In the genomic region with DNA sequence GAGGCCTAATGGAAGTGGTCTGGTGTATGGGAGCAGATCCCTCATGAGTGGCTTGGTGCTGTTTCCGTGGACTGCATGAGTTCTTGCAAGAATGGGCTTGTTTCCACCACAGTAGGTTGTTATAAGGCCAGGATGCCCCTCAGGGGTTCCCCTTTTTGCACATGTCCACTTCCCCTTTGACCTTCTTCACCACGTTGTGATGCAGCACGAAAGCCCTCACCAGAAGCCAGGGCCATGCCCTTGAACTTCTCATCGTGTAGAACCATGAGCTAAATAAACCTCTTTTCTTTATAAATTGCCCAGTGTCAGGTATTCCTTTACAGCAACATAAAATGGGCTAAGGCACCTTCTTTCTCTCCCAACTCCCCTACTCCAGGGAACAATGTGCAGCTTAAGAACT, we compare ENCODE assay signal across 21 cellular contexts.
"Had no signal": no experiment of that assay in that cellular context is flagged by ENCODE, and none has a peak within 500 bp of the region (broad histone marks: within the 10 kb centered on the region; RNA-seq: fewer than 3 reads in every experiment).

No MANE protein-coding gene starts in this region.

- DNase-seq: activated CD4-positive, alpha-beta memory T cell treated with anti-CD3 and anti-CD28 coated beads, Interleukin-2, amount 10 ng/mL, durations not matched to agents 7 days and 5 days; activated CD4-positive, alpha-beta T cell treated with anti-CD3 and anti-CD28 coated beads, Interleukin-2, amount 10 ng/mL, durations not matched to agents 24 days and 14 days; activated CD4-positive, CD25-positive, alpha-beta regulatory T cell; activated effector memory CD4-positive, alpha-beta T cell treated with anti-CD3 and anti-CD28 coated beads, Interleukin-2, amount 50 U/mL, for 16 hours; activated naive CD4-positive, alpha-beta T cell treated with anti-CD3 and anti-CD28 coated beads, Interleukin-2, amount 10 ng/mL, durations not matched to agents 7 days and 5 days; activated naive CD8-positive, alpha-beta T cell treated with anti-CD3 and anti-CD28 coated beads, Interleukin-2, amount 50 U/mL, for 24 hours; activated T-cell treated with anti-CD3 and anti-CD28 coated beads, Interleukin-2, amount 50 U/mL, for 72 hours; cerebellar nuclear complex; heart right ventricle; left colon; sigmoid colon; stimulated activated CD4-positive, alpha-beta T cell treated with anti-CD3 and anti-CD28 coated beads, Interleukin-15, amount 100 ng/mL, for 24 hours; stimulated activated CD8-positive, alpha-beta memory T cell treated with anti-CD3 and anti-CD28 coated beads, Interleukin-4, amount 100 ng/mL, for 48 hours; stimulated activated naive B cell treated with anti-CD40 and anti-IgM and Interleukin-4, amounts not matched to agents 10 μg/mL and 1 μg/mL and 100 μg/mL, for 72 hours; transverse colon had no signal

- H3K9me3 ChIP-seq: transverse colon had no signal

- H3K27me3 Mint-ChIP-seq: activated naive CD8-positive, alpha-beta T cell treated with anti-CD3 and anti-CD28 coated beads, Interleukin-2, amount 50 U/mL, for 24 hours; memory B cell had no signal

- H3K4me3 Mint-ChIP-seq: activated CD4-positive, alpha-beta memory T cell treated with anti-CD3 and anti-CD28 coated beads, Interleukin-2, amount 10 ng/mL, durations not matched to agents 7 days and 5 days; activated CD4-positive, alpha-beta T cell treated with anti-CD3 and anti-CD28 coated beads, Interleukin-2, amount 10 ng/mL, durations not matched to agents 24 days and 14 days; activated naive CD4-positive, alpha-beta T cell treated with anti-CD3 and anti-CD28 coated beads, Interleukin-2, amount 10 ng/mL, durations not matched to agents 7 days and 5 days; activated naive CD8-positive, alpha-beta T cell treated with anti-CD3 and anti-CD28 coated beads, Interleukin-2, amount 50 U/mL, for 24 hours; activated T-cell treated with anti-CD3 and anti-CD28 coated beads, Interleukin-2, amount 50 U/mL, for 72 hours; memory B cell; stimulated activated naive B cell treated with anti-CD40 and anti-IgM and Interleukin-4, amounts not matched to agents 10 μg/mL and 1 μg/mL and 100 μg/mL, for 72 hours; T-helper 2 cell treated with Interferon-gamma antibody and Interleukin-4, amounts not matched to agents 5 μg/mL and 100 μg/mL, for 36 hours had no signal

- FAIRE-seq: keratinocyte had no signal

- H3K4me3 ChIP-seq: coronary artery, heart right ventricle, sigmoid colon, smooth muscle cell, transverse colon, vagina had no signal

- ATAC-seq: activated naive CD8-positive, alpha-beta T cell treated with anti-CD3 and anti-CD28 coated beads, Interleukin-2, amount 50 U/mL, for 24 hours; activated T-cell treated with anti-CD3 and anti-CD28 coated beads, Interleukin-2, amount 50 U/mL, for 72 hours; heart right ventricle; left colon; stimulated activated naive B cell treated with anti-CD40 and anti-IgM and Interleukin-4, amounts not matched to agents 10 μg/mL and 1 μg/mL and 100 μg/mL, for 72 hours had no signal

- H3K36me3 Mint-ChIP-seq: stimulated activated naive B cell treated with anti-CD40 and anti-IgM and Interleukin-4, amounts not matched to agents 10 μg/mL and 1 μg/mL and 100 μg/mL, for 72 hours had no signal

- H3K9me3 Mint-ChIP-seq: memory B cell had no signal

- H3K27ac ChIP-seq: coronary artery, heart right ventricle, sigmoid colon, transverse colon, vagina had no signal

- H3K27ac Mint-ChIP-seq: activated CD4-positive, alpha-beta memory T cell treated with anti-CD3 and anti-CD28 coated beads, Interleukin-2, amount 10 ng/mL, durations not matched to agents 7 days and 5 days; activated CD4-positive, alpha-beta T cell treated with anti-CD3 and anti-CD28 coated beads, Interleukin-2, amount 10 ng/mL, durations not matched to agents 24 days and 14 days; activated naive CD4-positive, alpha-beta T cell treated with anti-CD3 and anti-CD28 coated beads, Interleukin-2, amount 10 ng/mL, durations not matched to agents 7 days and 5 days; activated naive CD8-positive, alpha-beta T cell treated with anti-CD3 and anti-CD28 coated beads, Interleukin-2, amount 50 U/mL, for 24 hours; activated T-cell treated with anti-CD3 and anti-CD28 coated beads, Interleukin-2, amount 50 U/mL, for 72 hours; memory B cell; stimulated activated naive B cell treated with anti-CD40 and anti-IgM and Interleukin-4, amounts not matched to agents 10 μg/mL and 1 μg/mL and 100 μg/mL, for 72 hours; T-helper 2 cell treated with Interferon-gamma antibody and Interleukin-4, amounts not matched to agents 5 μg/mL and 100 μg/mL, for 36 hours had no signal

- H3K27me3 ChIP-seq: sigmoid colon, transverse colon, vagina had no signal

- H3K36me3 ChIP-seq: heart right ventricle, sigmoid colon, transverse colon, vagina had no signal
